In genomic region chr4:26065833-26066232, GRCh38 we compare ENCODE assay signal across 24 cellular contexts.
"Had no signal": no experiment of that assay in that cellular context is flagged by ENCODE, and none has a peak within 500 bp of the region (broad histone marks: within the 10 kb centered on the region; RNA-seq: fewer than 3 reads in every experiment).

No MANE protein-coding gene starts in this region.

- H3K27ac Mint-ChIP-seq: activated naive CD4-positive, alpha-beta T cell treated with anti-CD3 and anti-CD28 coated beads, Interleukin-2, amount 50 U/mL, for 72 hours; mesothelial cell of epicardium; nephron; stimulated activated naive CD8-positive, alpha-beta T cell treated with anti-CD3 and anti-CD28 coated beads, Interleukin-15, Interleukin-2, amounts not matched to agents 100 ng/mL and 50 ng/mL, for 24 hours; T-helper 1 cell treated with Interleukin-12 subunit alpha and Interleukin-12 subunit beta and Interleukin-4 antibody, amounts not matched to agents 30 μg/mL and 1 μg/mL, for 36 hours had no signal

- H3K27ac ChIP-seq: cardiac muscle cell, lower lobe of right lung, suprapubic skin, transverse colon, uterus, VCaP had no signal

- H3K27me3 ChIP-seq: cardiac muscle cell, suprapubic skin, transverse colon, uterus had no signal

- H3K4me3 Mint-ChIP-seq: activated T-cell treated with anti-CD3 and anti-CD28 coated beads, Interleukin-2, amount 50 U/mL, for 72 hours; mesothelial cell of epicardium; nephron; stimulated activated naive CD8-positive, alpha-beta T cell treated with anti-CD3 and anti-CD28 coated beads, Interleukin-15, Interleukin-2, amounts not matched to agents 100 ng/mL and 50 ng/mL, for 24 hours; T-helper 1 cell treated with Interleukin-12 subunit alpha and Interleukin-12 subunit beta and Interleukin-4 antibody, amounts not matched to agents 30 μg/mL and 1 μg/mL, for 36 hours had no signal

- DNase-seq: activated CD4-positive, CD25-positive, alpha-beta regulatory T cell treated with anti-CD3 and anti-CD28 coated beads, Interleukin-2, amount 50 U/mL, for 72 hours; activated CD8-positive, alpha-beta memory T cell treated with anti-CD3 and anti-CD28 coated beads for 24 hours; activated CD8-positive, alpha-beta memory T cell treated with anti-CD3 and anti-CD28 coated beads, Interleukin-2, amount 50 U/mL, for 48 hours; activated gamma-delta T cell; activated T-cell treated with anti-CD3 and anti-CD28 coated beads, Interleukin-2, amount 50 U/mL, for 72 hours; amygdala; dermis blood vessel endothelial cell; effector memory CD4-positive, alpha-beta T cell; foreskin melanocyte; glutamatergic neuron; hippocampal formation; lower lobe of right lung; stimulated activated CD4-positive, alpha-beta T cell treated with anti-CD3 and anti-CD28 coated beads, Interleukin-12 subunit alpha, Interleukin-12 subunit beta, amount 100 ng/mL, for 4 hours; stimulated activated CD4-positive, alpha-beta T cell treated with anti-CD3 and anti-CD28 coated beads, Interleukin-2, amount 100 ng/mL, for 24 hours; transverse colon; uterus had no signal

- H3K36me3 Mint-ChIP-seq: mesothelial cell of epicardium had no signal

- H3K9me3 ChIP-seq: lower lobe of right lung, suprapubic skin, transverse colon, uterus had no signal

- H3K4me1 Mint-ChIP-seq: mesothelial cell of epicardium had no signal

- H3K4me1 ChIP-seq: lower lobe of right lung, transverse colon, uterus had no signal

- H3K9me3 Mint-ChIP-seq: mesothelial cell of epicardium; stimulated activated naive CD8-positive, alpha-beta T cell treated with anti-CD3 and anti-CD28 coated beads, Interleukin-15, Interleukin-2, amounts not matched to agents 100 ng/mL and 50 ng/mL, for 24 hours; T-helper 1 cell treated with Interleukin-12 subunit alpha and Interleukin-12 subunit beta and Interleukin-4 antibody, amounts not matched to agents 30 μg/mL and 1 μg/mL, for 36 hours had no signal

- H3K4me3 ChIP-seq: cardiac muscle cell, lower lobe of right lung, suprapubic skin, transverse colon, uterus had no signal

- H3K36me3 ChIP-seq: cardiac muscle cell, lower lobe of right lung, suprapubic skin, transverse colon, uterus had no signal

- ATAC-seq: activated naive CD4-positive, alpha-beta T cell treated with anti-CD3 and anti-CD28 coated beads, Interleukin-2, amount 50 U/mL, for 72 hours; activated T-cell treated with anti-CD3 and anti-CD28 coated beads, Interleukin-2, amount 50 U/mL, for 72 hours; lower lobe of right lung had no signal
